Comparison of ENCODE assay signal across 21 cellular contexts in the genomic region with DNA sequence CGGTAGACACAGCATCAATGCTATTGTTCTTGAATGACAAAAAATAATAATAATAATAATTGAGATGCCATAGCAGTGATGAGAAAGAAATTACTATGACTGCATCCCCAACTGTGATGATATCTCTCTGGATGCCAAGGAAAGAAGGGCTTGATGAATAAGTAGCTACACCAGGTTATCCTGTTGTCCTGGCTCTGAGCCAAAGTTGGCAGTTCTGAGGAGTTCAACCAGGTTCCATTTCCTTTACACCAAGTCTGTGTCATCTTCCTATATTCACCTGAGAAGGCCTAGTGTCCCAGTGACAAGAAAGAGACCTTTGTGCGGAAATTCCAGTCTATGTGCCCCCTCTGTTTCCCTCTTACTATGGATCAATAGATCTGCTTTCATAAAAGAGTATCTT.
DNase-seq lines count a peak whose midpoint lies in the region; ATAC-seq and TF ChIP-seq lines count a peak whose summit lies in the region.
"Had no signal": no experiment of that assay in that cellular context is flagged by ENCODE, and none has a peak within 500 bp of the region (broad histone marks: within the 10 kb centered on the region; RNA-seq: fewer than 3 reads in every experiment).

No MANE protein-coding gene starts in this region.

- H3K27me3 Mint-ChIP-seq in nephron (ENCODE audit: low read depth) = no peaks in the 10 kb centered on the region
- H3K27me3 Mint-ChIP-seq: progenitor cell of endocrine pancreas had no signal

- H3K27ac ChIP-seq in C4-2B (peak overlapping the region; percentile 53; the same call in 1 of the 2 replicates), VCaP (peak overlapping the region; percentile 70)
- H3K27ac ChIP-seq: WERI-Rb-1 had no signal

- TF ChIP-seq CTCF in C4-2B (conservative IDR thresholded peaks at IDR 0.05) (no peak), VCaP (conservative IDR thresholded peaks at IDR 0.05) (no peak), nephron (IDR thresholded peaks at IDR 0.05; ENCODE audit: unreplicated experiment in 3 of 3) (no peak)

- H3K4me1 Mint-ChIP-seq in nephron = peaks cover 23% of the 10 kb centered on the region

- peaks cover 2% of the 10 kb centered on the region for H3K9me3 Mint-ChIP-seq in nephron

- H3K36me3 Mint-ChIP-seq in nephron (ENCODE audit: low read depth) = no peaks in the 10 kb centered on the region
- H3K36me3 Mint-ChIP-seq: activated naive CD4-positive, alpha-beta T cell treated with anti-CD3 and anti-CD28 coated beads, Interleukin-2, amount 10 ng/mL, durations not matched to agents 7 days and 5 days; memory B cell had no signal

- peak overlapping the region in 2 of 3 experiments; percentile 87 to 95 for H3K27ac Mint-ChIP-seq in nephron
- H3K27ac Mint-ChIP-seq: activated naive CD4-positive, alpha-beta T cell treated with anti-CD3 and anti-CD28 coated beads, Interleukin-2, amount 10 ng/mL, durations not matched to agents 7 days and 5 days; memory B cell; nephron progenitor cell; progenitor cell of endocrine pancreas had no signal

- DNase-seq in DMS53 (lab: John Stamatoyannopoulos, UW) (peak; percentile 11), DMS53 treated with DMSO at 0.1 percent for 48 hours (lab: John Stamatoyannopoulos, UW; ENCODE audit: unreplicated experiment) (no peak), NCI-H2029 treated with DMSO at 0.1 percent for 48 hours (lab: John Stamatoyannopoulos, UW) (no peak), NCI-H187 (lab: John Stamatoyannopoulos, UW) (no peak)
- DNase-seq: activated CD8-positive, alpha-beta T cell treated with anti-CD3 and anti-CD28 coated beads for 36 hours; activated naive CD4-positive, alpha-beta T cell treated with anti-CD3 and anti-CD28 coated beads, Interleukin-2, amount 10 ng/mL, durations not matched to agents 7 days and 5 days; activated T-cell treated with anti-CD3 and anti-CD28 coated beads, Interleukin-2, amount 50 U/mL, for 1 hour; BE2C; effector CD8-positive, alpha-beta T cell; GDM1; kidney glomerular epithelial cell; NCI-H1436; nephron progenitor cell; stimulated activated CD4-positive, alpha-beta T cell treated with anti-CD3 and anti-CD28 coated beads, Interleukin-4, amount 100 ng/mL, for 24 hours; WERI-Rb-1 had no signal

- no peak for ATAC-seq in HG02884 (IDR thresholded peaks at IDR 0.05; ENCODE audit: unreplicated experiment)
- ATAC-seq: activated CD8-positive, alpha-beta T cell treated with anti-CD3 and anti-CD28 coated beads for 36 hours had no signal

- H3K4me3 Mint-ChIP-seq in nephron = no peak overlapping the region
- H3K4me3 Mint-ChIP-seq: activated naive CD4-positive, alpha-beta T cell treated with anti-CD3 and anti-CD28 coated beads, Interleukin-2, amount 10 ng/mL, durations not matched to agents 7 days and 5 days; nephron progenitor cell had no signal
